In genomic region chr9:137989999-137990715, GRCh38 we compare ENCODE assay signal across 24 cellular contexts.
A peak's percentile ranks its signal among the peaks of the same experiment; 100 is the strongest.
DNase-seq lines count a peak whose midpoint lies in the region; ATAC-seq, FAIRE-seq and TF ChIP-seq lines count a peak whose summit lies in the region.
"Had no signal": no experiment of that assay in that cellular context is flagged by ENCODE, and none has a peak within 500 bp of the region (broad histone marks: within the 10 kb centered on the region; RNA-seq: fewer than 3 reads in every experiment).

No MANE protein-coding gene starts in this region.

- H3K4me2 ChIP-seq in DOHH2 (ENCODE audit: low read length), result no peak overlapping the region

- peaks cover 7% of the 10 kb centered on the region; the same call in 1 of the 2 replicates for H3K27me3 ChIP-seq in DOHH2 (ENCODE audit: control insufficient read depth, low read length)
- H3K27me3 ChIP-seq: ascending aorta, Peyer's patch had no signal

- TF ChIP-seq CTCF in DOHH2 (IDR thresholded peaks at IDR 0.05; ENCODE audit: low read depth, low read length, poor library complexity, severe bottlenecking), result peak; percentile 15

- FAIRE-seq in RCC 7860 (lab: Jason Lieb, UNC), result no peak
- FAIRE-seq: small intestine had no signal

- H3K79me2 ChIP-seq in DOHH2 (ENCODE audit: control insufficient read depth, low read length), result no peaks in the 10 kb centered on the region

- no peaks in the 10 kb centered on the region for H3K4me1 ChIP-seq in DOHH2 (ENCODE audit: control insufficient read depth, low read length)
- H3K4me1 ChIP-seq: ascending aorta, Peyer's patch, transverse colon had no signal

- H3K36me3 ChIP-seq in DOHH2 (ENCODE audit: control insufficient read depth, low read length), result no peaks in the 10 kb centered on the region
- H3K36me3 ChIP-seq: ascending aorta, Peyer's patch, transverse colon had no signal

- ATAC-seq in sciatic nerve (no peak), SK-N-SH treated with all-trans-retinoic acid at 6 μM for 48 hours (no peak)
- ATAC-seq: activated CD8-positive, alpha-beta T cell treated with anti-CD3 and anti-CD28 coated beads, Interleukin-2, amount 10 ng/mL, durations not matched to agents 7 days and 5 days; naive thymus-derived CD4-positive, alpha-beta T cell; stimulated activated naive CD8-positive, alpha-beta T cell treated with anti-CD3 and anti-CD28 coated beads, Interleukin-15, Interleukin-2, amounts not matched to agents 100 U/mL and 50 U/mL, for 24 hours; WTC11 had no signal

- DNase-seq in HT1080 (ENCODE audit: low read depth), result peak; percentile 20
- DNase-seq in SW480 (ENCODE audit: low spot score), result peak; percentile 84
- peak; percentile 45 for DNase-seq in sciatic nerve (ENCODE audit: low spot score)
- DNase-seq in RCC 7860 (ENCODE audit: low spot score), result no peak
- DNase-seq in UCSD-AML1 (lab: John Stamatoyannopoulos, UW; ENCODE audit: unreplicated experiment), result no peak
- DNase-seq: activated CD8-positive, alpha-beta T cell treated with anti-CD3 and anti-CD28 coated beads, Interleukin-2, amount 10 ng/mL, durations not matched to agents 7 days and 5 days; activated naive CD4-positive, alpha-beta T cell treated with anti-CD3 and anti-CD28 coated beads, Interleukin-2, amount 50 U/mL, for 16 hours; activated T-cell treated with anti-CD3 and anti-CD28 coated beads, Interleukin-2, amount 50 U/mL, for 1 hour; DMS79; effector memory CD4-positive, alpha-beta T cell; H9; mesendoderm; naive thymus-derived CD4-positive, alpha-beta T cell; NCI-H1694; NCI-H774; small intestine; stimulated activated CD4-positive, alpha-beta T cell treated with anti-CD3 and anti-CD28 coated beads, Interleukin-4, amount 100 ng/mL, for 1 hour; stimulated activated naive CD8-positive, alpha-beta T cell treated with anti-CD3 and anti-CD28 coated beads, Interleukin-15, Interleukin-2, amounts not matched to agents 100 U/mL and 50 U/mL, for 24 hours; transverse colon had no signal

- H3K27ac ChIP-seq in DOHH2 (ENCODE audit: low read depth, low read length), result no peak overlapping the region
- H3K27ac ChIP-seq: ascending aorta, Peyer's patch, transverse colon had no signal

- no peak overlapping the region for H3K4me3 ChIP-seq in DOHH2 (ENCODE audit: low read length)
- H3K4me3 ChIP-seq: ascending aorta, Peyer's patch, transverse colon had no signal

- intact Hi-C loops in sciatic nerve (cut with DNase I), result no loop called here

- H3F3A ChIP-seq in DOHH2 (ENCODE audit: control insufficient read depth, insufficient read depth), result no peaks in the 10 kb centered on the region

- no peaks in the 10 kb centered on the region for H3K9me2 ChIP-seq in DOHH2 (replicated peaks; ENCODE audit: control insufficient read depth, low read length)

- no peaks in the 10 kb centered on the region for H4K20me1 ChIP-seq in DOHH2 (ENCODE audit: control insufficient read depth, insufficient read depth, low read depth, low read length)

- no peaks in the 10 kb centered on the region for H3K9me3 ChIP-seq in DOHH2 (ENCODE audit: control insufficient read depth, insufficient read depth, low read length)
- H3K9me3 ChIP-seq: ascending aorta, Peyer's patch, transverse colon had no signal

TF ChIP-seq in SK-N-SH treated with all-trans-retinoic acid at 6 μM for 48 hours, 23 proteins besides CTCF, POLR2A, EP300 and RAD21:
- TF ChIP-seq SNAI2 (CRISPR knock-in tag; IDR thresholded peaks at IDR 0.05) (no peak), GLIS3 (CRISPR knock-in tag; IDR thresholded peaks at IDR 0.05) (no peak), PATZ1 (CRISPR knock-in tag; IDR thresholded peaks at IDR 0.05; ENCODE audit: borderline replicate concordance) (no peak), ISL1 (CRISPR knock-in tag; IDR thresholded peaks at IDR 0.05) (no peak), CSDC2 (CRISPR knock-in tag; IDR thresholded peaks at IDR 0.05) (no peak), ARNTL (CRISPR knock-in tag; IDR thresholded peaks at IDR 0.05; ENCODE audit: borderline replicate concordance, low read depth) (no peak), OSR1 (CRISPR knock-in tag; IDR thresholded peaks at IDR 0.05) (no peak), ZFP30 (CRISPR knock-in tag; IDR thresholded peaks at IDR 0.05) (no peak), ZFP3 (CRISPR knock-in tag; IDR thresholded peaks at IDR 0.05) (no peak)

Comparison
In these comparisons a context has a peak if more than half of its experiments do, and no peak if none do; other contexts are left out.
1. DNase-seq: peak in HT1080 (single experiment), SW480 (single experiment) and sciatic nerve (single experiment); none in RCC 7860 (single experiment) and UCSD-AML1 (single experiment).